11 cellular contexts compared by ENCODE assay signal in genomic region chr3:45644467-45645201, GRCh38. TPM values are rescaled to one million over a fixed set of nuclear protein-coding genes. Genes with fewer than 3 reads are reported as not detected.
A peak's percentile ranks its signal among the peaks of the same experiment; 100 is the strongest.
DNase-seq lines count a peak whose midpoint lies in the region; ATAC-seq and TF ChIP-seq lines count a peak whose summit lies in the region.
"Had no signal": no experiment of that assay in that cellular context is flagged by ENCODE, and none has a peak within 500 bp of the region (broad histone marks: within the 10 kb centered on the region; RNA-seq: fewer than 3 reads in every experiment).

No MANE protein-coding gene starts in this region.

- H3K4me3 ChIP-seq in SJSA1, result no peak overlapping the region
- H3K4me3 ChIP-seq in gastrocnemius medialis, result no peak overlapping the region

- intact Hi-C loops in gastrocnemius medialis (cut with DNase I; ENCODE audit: low total_unique reads), result no loop called here

- in situ Hi-C loops in gastrocnemius medialis (cut with MboI; ENCODE audit: low sequenced_read_pairs in 4 of 4), result no loop called here

- H3K27ac ChIP-seq in SJSA1 (peak overlapping the region; percentile 82), gastrocnemius medialis (peak overlapping the region; percentile 74 to 80 (median 77)), caudate nucleus (ENCODE audit: low read depth, low read length) (no peak overlapping the region)

- no peaks in the 10 kb centered on the region for H3K27me3 ChIP-seq in SJSA1 (replicated peaks)
- no peaks in the 10 kb centered on the region for H3K27me3 ChIP-seq in gastrocnemius medialis

- no peak for TF ChIP-seq CTCF in gastrocnemius medialis (IDR thresholded peaks at IDR 0.05 in 4 of 5, conservative IDR thresholded peaks at IDR 0.05 in 1 of 5)

- peak; percentile 7 for DNase-seq in ELF-1 (ENCODE audit: low read depth, low spot score)
- peak; percentile 54 to 72 for DNase-seq in SJSA1 (ENCODE audit: low read depth in 1 of 2, low spot score in 2 of 2)
- peak; percentile 73 for DNase-seq in fibroblast of gingiva (ENCODE audit: low read depth)
- DNase-seq in gastrocnemius medialis, result no peak
- no peak for DNase-seq in NCI-H2171 (lab: John Stamatoyannopoulos, UW)
- DNase-seq in caudate nucleus (lab: John Stamatoyannopoulos, UW), result no peak
- DNase-seq: activated CD4-positive, CD25-positive, alpha-beta regulatory T cell treated with anti-CD3 and anti-CD28 coated beads, Interleukin-2, amount 50 U/mL, for 72 hours; cerebellar nuclear complex; naive thymus-derived CD4-positive, alpha-beta T cell had no signal

- no peaks in the 10 kb centered on the region; the same call in 1 of the 2 replicates for H3K9me3 ChIP-seq in SJSA1 (replicated peaks)
- H3K9me3 ChIP-seq in gastrocnemius medialis, result no peaks in the 10 kb centered on the region

- ATAC-seq in gastrocnemius medialis, result no peak
- ATAC-seq in GM21528 (IDR thresholded peaks at IDR 0.05; ENCODE audit: low FRiP score, unreplicated experiment), result no peak
- ATAC-seq in HG02759 (IDR thresholded peaks at IDR 0.05; ENCODE audit: unreplicated experiment), result no peak
- ATAC-seq: naive thymus-derived CD4-positive, alpha-beta T cell had no signal

- TF ChIP-seq POLR2A in gastrocnemius medialis (IDR thresholded peaks at IDR 0.05), result no peak

- H3K36me3 ChIP-seq in SJSA1 (peaks cover 18% of the 10 kb centered on the region), gastrocnemius medialis (no peaks in the 10 kb centered on the region)

- H3K4me1 ChIP-seq in SJSA1 (replicated peaks) (peaks cover 70% of the 10 kb centered on the region), gastrocnemius medialis (peaks cover 49 to 53% of the 10 kb centered on the region in 2 donors)

RNA-seq across cellular contexts. Expression of gene SACM1L, which starts 44.6 kb away (rescaled TPM):
- total RNA-seq in SJSA1 (2014; rRNA removed; shearing (Covaris generic)), result 25.2 and 28.8 TPM in 2 replicates
- total RNA-seq in gastrocnemius medialis, result 10 to 100 TPM in 2 of 4 donors, 1 to 10 TPM in 2; 7.7 to 28.7 (median 9.1) TPM

RNA-seq across cellular contexts. Expression of gene LIMD1, which starts 50.1 kb away (rescaled TPM):
- 5.3 and 11.0 TPM in 2 replicates for total RNA-seq in SJSA1 (2014; rRNA removed; shearing (Covaris generic))
- 10 to 100 TPM; 19.3 to 56.6 (median 27.1) TPM for total RNA-seq in gastrocnemius medialis

Comparison
In these comparisons a context has a peak if more than half of its experiments do, and no peak if none do; other contexts are left out.
1. DNase-seq: peak in ELF-1 (single experiment), SJSA1 (2 of 2) and fibroblast of gingiva (single experiment); none in gastrocnemius medialis (0 of 2), NCI-H2171 (single experiment) and caudate nucleus (0 of 61).